In the genomic region with DNA sequence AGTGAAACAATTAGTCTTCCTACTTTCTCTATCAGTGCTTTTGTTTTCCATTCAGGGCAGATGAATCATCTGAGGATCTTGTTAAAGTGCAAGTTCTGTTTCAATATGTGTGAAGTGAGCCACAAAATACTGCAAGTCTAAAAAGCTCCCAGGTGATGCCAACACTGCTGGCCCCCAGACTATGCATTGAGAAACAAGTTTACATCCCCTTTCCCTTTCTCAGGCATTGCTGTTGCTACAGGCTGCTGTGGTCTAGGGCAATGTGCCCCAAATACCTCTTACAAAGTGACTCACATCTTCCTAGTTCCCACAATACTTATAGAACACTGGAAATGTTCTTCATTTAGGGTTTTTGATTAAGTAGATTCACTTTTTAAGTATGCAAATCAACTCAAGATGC, we compare ENCODE assay signal across 12 cellular contexts. TPM values are rescaled to one million over a fixed set of nuclear protein-coding genes. Genes with fewer than 3 reads are reported as not detected.
DNase-seq lines count a peak whose midpoint lies in the region; ATAC-seq and TF ChIP-seq lines count a peak whose summit lies in the region.
"Had no signal": no experiment of that assay in that cellular context is flagged by ENCODE, and none has a peak within 500 bp of the region (broad histone marks: within the 10 kb centered on the region; RNA-seq: fewer than 3 reads in every experiment).

No MANE protein-coding gene starts in this region.

- H3K27ac Mint-ChIP-seq in WTC11, result no peak overlapping the region
- H3K27ac Mint-ChIP-seq: H9 had no signal

- CTCF ChIA-PET in WTC11 (lab: Charles Lee), result no interaction called here

- no peak overlapping the region for H3K4me3 ChIP-seq in fibroblast of pulmonary artery (replicated peaks; ENCODE audit: low read depth, low read length)
- H3K4me3 ChIP-seq: sigmoid colon had no signal

- H3K27me3 Mint-ChIP-seq in WTC11 (ENCODE audit: low read depth), result no peaks in the 10 kb centered on the region

- POLR2A ChIA-PET in WTC11 (lab: Charles Lee), result no interaction called here

- no peak overlapping the region for H3K4me3 Mint-ChIP-seq in WTC11
- H3K4me3 Mint-ChIP-seq: brain, H9 had no signal

- H3K4me1 Mint-ChIP-seq in WTC11, result no peaks in the 10 kb centered on the region

- no peaks in the 10 kb centered on the region for H3K9me3 Mint-ChIP-seq in WTC11
- H3K9me3 Mint-ChIP-seq: H9 had no signal

- DNase-seq in AG08395 (ENCODE audit: low spot score), result peak; percentile 57
- peak; percentile 29 for DNase-seq in GM04504 (ENCODE audit: low read depth)
- peak; percentile 70 for DNase-seq in SIG-M5 treated with dmso at 0.1 percent for 504 hours (lab: John Stamatoyannopoulos, UW; ENCODE audit: unreplicated experiment)
- peak; percentile 74 for DNase-seq in fibroblast of pulmonary artery (ENCODE audit: low read depth)
- DNase-seq in GM19238 (ENCODE audit: insufficient read length, low spot score), result no peak
- no peak for DNase-seq in DMS53 (lab: John Stamatoyannopoulos, UW)
- DNase-seq in WTC11 (ENCODE audit: low spot score), result no peak
- DNase-seq: activated CD8-positive, alpha-beta memory T cell treated with anti-CD3 and anti-CD28 coated beads, Interleukin-2, amount 50 U/mL, for 48 hours; H9; sigmoid colon had no signal

- TF ChIP-seq CTCF in fibroblast of pulmonary artery (IDR thresholded peaks at IDR 0.05; ENCODE audit: low read length, missing control alignments) (no peak), WTC11 (IDR thresholded peaks at IDR 0.05) (no peak)

- ATAC-seq in WTC11 (no peak), HG03108 (IDR thresholded peaks at IDR 0.05; ENCODE audit: unreplicated experiment) (no peak)

- no peaks in the 10 kb centered on the region for H3K36me3 Mint-ChIP-seq in WTC11
- H3K36me3 Mint-ChIP-seq: brain had no signal

TF ChIP-seq in WTC11, 78 proteins besides CTCF, POLR2A, EP300 and RAD21:
- TF ChIP-seq FOXK1 (CRISPR knock-in tag; IDR thresholded peaks at IDR 0.05) (no peak), NR2C2 (CRISPR knock-in tag; IDR thresholded peaks at IDR 0.05) (no peak), NFATC4 (CRISPR knock-in tag; IDR thresholded peaks at IDR 0.05) (no peak), STAT6 (CRISPR knock-in tag; conservative IDR thresholded peaks at IDR 0.05; ENCODE audit: low read depth) (no peak), ATF6 (CRISPR knock-in tag; IDR thresholded peaks at IDR 0.05) (no peak)
- TF ChIP-seq, protein P1, sequence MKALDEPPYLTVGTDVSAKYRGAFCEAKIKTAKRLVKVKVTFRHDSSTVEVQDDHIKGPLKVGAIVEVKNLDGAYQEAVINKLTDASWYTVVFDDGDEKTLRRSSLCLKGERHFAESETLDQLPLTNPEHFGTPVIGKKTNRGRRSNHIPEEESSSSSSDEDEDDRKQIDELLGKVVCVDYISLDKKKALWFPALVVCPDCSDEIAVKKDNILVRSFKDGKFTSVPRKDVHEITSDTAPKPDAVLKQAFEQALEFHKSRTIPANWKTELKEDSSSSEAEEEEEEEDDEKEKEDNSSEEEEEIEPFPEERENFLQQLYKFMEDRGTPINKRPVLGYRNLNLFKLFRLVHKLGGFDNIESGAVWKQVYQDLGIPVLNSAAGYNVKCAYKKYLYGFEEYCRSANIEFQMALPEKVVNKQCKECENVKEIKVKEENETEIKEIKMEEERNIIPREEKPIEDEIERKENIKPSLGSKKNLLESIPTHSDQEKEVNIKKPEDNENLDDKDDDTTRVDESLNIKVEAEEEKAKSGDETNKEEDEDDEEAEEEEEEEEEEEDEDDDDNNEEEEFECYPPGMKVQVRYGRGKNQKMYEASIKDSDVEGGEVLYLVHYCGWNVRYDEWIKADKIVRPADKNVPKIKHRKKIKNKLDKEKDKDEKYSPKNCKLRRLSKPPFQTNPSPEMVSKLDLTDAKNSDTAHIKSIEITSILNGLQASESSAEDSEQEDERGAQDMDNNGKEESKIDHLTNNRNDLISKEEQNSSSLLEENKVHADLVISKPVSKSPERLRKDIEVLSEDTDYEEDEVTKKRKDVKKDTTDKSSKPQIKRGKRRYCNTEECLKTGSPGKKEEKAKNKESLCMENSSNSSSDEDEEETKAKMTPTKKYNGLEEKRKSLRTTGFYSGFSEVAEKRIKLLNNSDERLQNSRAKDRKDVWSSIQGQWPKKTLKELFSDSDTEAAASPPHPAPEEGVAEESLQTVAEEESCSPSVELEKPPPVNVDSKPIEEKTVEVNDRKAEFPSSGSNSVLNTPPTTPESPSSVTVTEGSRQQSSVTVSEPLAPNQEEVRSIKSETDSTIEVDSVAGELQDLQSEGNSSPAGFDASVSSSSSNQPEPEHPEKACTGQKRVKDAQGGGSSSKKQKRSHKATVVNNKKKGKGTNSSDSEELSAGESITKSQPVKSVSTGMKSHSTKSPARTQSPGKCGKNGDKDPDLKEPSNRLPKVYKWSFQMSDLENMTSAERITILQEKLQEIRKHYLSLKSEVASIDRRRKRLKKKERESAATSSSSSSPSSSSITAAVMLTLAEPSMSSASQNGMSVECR (CRISPR knock-in tag; IDR thresholded peaks at IDR 0.05; ENCODE audit: borderline replicate concordance), result no peak

RNA-seq across cellular contexts. Expression of gene ABRACL, which starts 31.8 kb away (rescaled TPM):
- 111 to 117 TPM (median 116 TPM) in 3 replicates for total RNA-seq in WTC11 (2021)

Comparison
In these comparisons a context has a peak if more than half of its experiments do, and no peak if none do; other contexts are left out.
1. DNase-seq: peak in AG08395 (single experiment), GM04504 (single experiment), SIG-M5 treated with dmso at 0.1 percent for 504 hours (single experiment) and fibroblast of pulmonary artery (single experiment); none in GM19238 (single experiment), DMS53 (single experiment) and WTC11 (single experiment).